9 cellular contexts compared by ENCODE assay signal in the genomic region with DNA sequence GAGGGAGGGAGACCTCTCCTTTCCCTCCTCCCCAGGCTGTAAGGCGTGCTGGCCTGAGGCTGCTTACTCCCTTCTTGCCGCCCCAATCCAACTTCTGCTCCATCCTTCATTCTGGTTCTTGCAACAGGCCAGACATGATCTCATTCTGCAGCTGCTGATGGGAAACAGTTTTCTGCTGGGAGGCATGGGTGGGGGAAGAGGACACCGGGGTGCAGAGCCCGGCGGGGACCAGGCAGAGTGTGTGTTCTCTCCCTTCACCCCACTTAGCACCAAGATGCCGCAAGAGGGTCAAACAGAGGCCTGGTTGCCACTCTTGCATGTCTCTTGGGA. TPM values are rescaled to one million over a fixed set of nuclear protein-coding genes. Genes with fewer than 3 reads are reported as not detected.
DNase-seq lines count a peak whose midpoint lies in the region; ATAC-seq and TF ChIP-seq lines count a peak whose summit lies in the region.
"Had no signal": no experiment of that assay in that cellular context is flagged by ENCODE, and none has a peak within 500 bp of the region (broad histone marks: within the 10 kb centered on the region; RNA-seq: fewer than 3 reads in every experiment).

No MANE protein-coding gene starts in this region.

- intact Hi-C loops in CD4-positive, alpha-beta T cell (cut with DNase I, micrococcal nuclease), result loop anchor here (2.0 kb wide), 2 partner anchors 14 to 54 kb away; a partner anchor contains a TSS

- POLR2A ChIA-PET in CD4-positive, alpha-beta T cell (lab: Charles Lee), result interaction anchor here (5.5 to 6.1 kb wide), 2 partner anchors 12 to 16 kb away, joined by 31 to 34 read pairs; a partner anchor contains a TSS

- no peak overlapping the region for H3K27ac Mint-ChIP-seq in CD4-positive, alpha-beta T cell
- peak overlapping the region in 1 of 3 donors; percentile 53 for H3K27ac Mint-ChIP-seq in IgD-negative memory B cell
- peak overlapping the region; percentile 71 to 97 (median 95) for H3K27ac Mint-ChIP-seq in brain
- H3K27ac Mint-ChIP-seq in nephron progenitor cell, result no peak overlapping the region

- CTCF ChIA-PET in CD4-positive, alpha-beta T cell (lab: Charles Lee), result no interaction called here

- H3K9me3 ChIP-seq in CD4-positive, alpha-beta T cell (ENCODE audit: control insufficient read depth, low read length), result no peaks in the 10 kb centered on the region

- no peaks in the 10 kb centered on the region for H3K27me3 ChIP-seq in CD4-positive, alpha-beta T cell (ENCODE audit: control insufficient read depth, insufficient read depth, low read length)

- H3K4me3 Mint-ChIP-seq in CD4-positive, alpha-beta T cell, result peak overlapping the region; percentile 77
- H3K4me3 Mint-ChIP-seq in IgD-negative memory B cell, result peak overlapping the region; percentile 12 to 75 (median 66)
- H3K4me3 Mint-ChIP-seq in brain, result peak overlapping the region; percentile 91 to 95 (median 94)
- H3K4me3 Mint-ChIP-seq in nephron progenitor cell, result peak overlapping the region; percentile 72

- no peak for DNase-seq in CD4-positive, alpha-beta T cell
- DNase-seq in nephron progenitor cell (no peak), left lobe of liver (ENCODE audit: low spot score) (no peak), medulla oblongata (ENCODE audit: extremely low spot score) (no peak)

- no peaks in the 10 kb centered on the region for H3K36me3 Mint-ChIP-seq in CD4-positive, alpha-beta T cell (ENCODE audit: low read depth)
- peaks cover under 1% of the 10 kb centered on the region for H3K36me3 Mint-ChIP-seq in IgD-negative memory B cell
- H3K36me3 Mint-ChIP-seq in brain, result peaks cover 4% of the 10 kb centered on the region
- H3K36me3 Mint-ChIP-seq in nephron progenitor cell (ENCODE audit: low read depth), result no peaks in the 10 kb centered on the region

- TF ChIP-seq CTCF in CD4-positive, alpha-beta T cell (IDR thresholded peaks at IDR 0.05), result no peak
- no peak for TF ChIP-seq CTCF in brain (conservative IDR thresholded peaks at IDR 0.05)
- TF ChIP-seq CTCF in nephron progenitor cell (IDR thresholded peaks at IDR 0.05), result no peak

- H3K4me1 Mint-ChIP-seq in CD4-positive, alpha-beta T cell (ENCODE audit: low read depth), result peaks cover 26% of the 10 kb centered on the region
- H3K4me1 Mint-ChIP-seq in IgD-negative memory B cell (peaks cover 4 to 15% (median 12%) of the 10 kb centered on the region in 3 donors), brain (peaks cover 40% of the 10 kb centered on the region), nephron progenitor cell (peaks cover 36% of the 10 kb centered on the region)

- ATAC-seq in CD4-positive, alpha-beta T cell (ENCODE audit: poor library complexity), result no peak
- ATAC-seq in left lobe of liver, result no peak
- no peak for ATAC-seq in HG03460 (IDR thresholded peaks at IDR 0.05; ENCODE audit: unreplicated experiment)
- ATAC-seq in HG03521 (IDR thresholded peaks at IDR 0.05; ENCODE audit: unreplicated experiment), result no peak

- H3K27me3 Mint-ChIP-seq in CD4-positive, alpha-beta T cell, result no peaks in the 10 kb centered on the region
- H3K27me3 Mint-ChIP-seq in IgD-negative memory B cell, result no peaks in the 10 kb centered on the region
- no peaks in the 10 kb centered on the region for H3K27me3 Mint-ChIP-seq in brain
- peaks cover 39% of the 10 kb centered on the region for H3K27me3 Mint-ChIP-seq in nephron progenitor cell (ENCODE audit: low read depth, poor library complexity)

- H3K9me3 Mint-ChIP-seq in CD4-positive, alpha-beta T cell, result no peaks in the 10 kb centered on the region
- H3K9me3 Mint-ChIP-seq in IgD-negative memory B cell (no peaks in the 10 kb centered on the region), brain (peaks cover 0 to 3% (median 0%) of the 10 kb centered on the region in 5 experiments), nephron progenitor cell (no peaks in the 10 kb centered on the region)

- H3K27ac ChIP-seq in CD4-positive, alpha-beta T cell (ENCODE audit: low read depth, low read length), result no peak overlapping the region

RNA-seq across cellular contexts. Expression of a gene that starts 1.4 kb away (rescaled TPM):
- total RNA-seq in CD4-positive, alpha-beta T cell, result 10 to 100 TPM; 12.5 to 15.4 TPM
- polyA plus RNA-seq in IgD-negative memory B cell (5.6 TPM), brain (ENCODE audit: insufficient read depth, low read depth, low replicate concordance) (55.8 TPM)
- 5.8 TPM for total RNA-seq in left lobe of liver

RNA-seq across cellular contexts. Expression of a gene that starts 2.8 kb away (rescaled TPM):
- under 1 TPM; 0.16 to 0.17 TPM for total RNA-seq in CD4-positive, alpha-beta T cell
- polyA plus RNA-seq in IgD-negative memory B cell, result not detected
- 0.56 TPM for polyA plus RNA-seq in brain (ENCODE audit: insufficient read depth, low read depth, low replicate concordance)
- total RNA-seq in left lobe of liver, result 3,241 TPM

RNA-seq across cellular contexts. Expression of a gene that starts 7.9 kb away (rescaled TPM):
- not detected for total RNA-seq in CD4-positive, alpha-beta T cell
- not detected for polyA plus RNA-seq in IgD-negative memory B cell
- not detected for polyA plus RNA-seq in brain (ENCODE audit: insufficient read depth, low read depth, low replicate concordance)
- not detected for total RNA-seq in left lobe of liver
- total RNA-seq: bronchial epithelial cell had no signal

RNA-seq across cellular contexts. Expression of a gene that starts 15.6 kb away (rescaled TPM):
- 10 to 100 TPM; 22.1 to 23.9 TPM for total RNA-seq in CD4-positive, alpha-beta T cell
- polyA plus RNA-seq in IgD-negative memory B cell (87.4 TPM), brain (ENCODE audit: insufficient read depth, low read depth, low replicate concordance) (111 TPM)
- 119 TPM for total RNA-seq in left lobe of liver

RNA-seq across cellular contexts. Expression of a gene that starts 33.1 kb away (rescaled TPM):
- total RNA-seq in CD4-positive, alpha-beta T cell, result under 1 TPM; 0.44 to 0.45 TPM
- polyA plus RNA-seq in IgD-negative memory B cell (2.4 TPM), brain (ENCODE audit: insufficient read depth, low read depth, low replicate concordance) (11.5 TPM)
- total RNA-seq in left lobe of liver, result 46.2 TPM

Comparison
In these comparisons a context has a peak if more than half of its experiments do, and no peak if none do; other contexts are left out.
1. H3K27ac Mint-ChIP-seq: peak in brain (5 of 5); none in CD4-positive, alpha-beta T cell (single experiment) and nephron progenitor cell (single experiment).
2. RNA of a gene that starts 2.8 kb away (total RNA-seq): 3,241 TPM in left lobe of liver (single experiment); 0.16 to 0.17 TPM in CD4-positive, alpha-beta T cell; every median in the first group is over 1,000 times any median in the second.
3. Peak in every context shown above with its lines, with median percentiles within 50 percentile points of each other: H3K4me3 Mint-ChIP-seq.